19 cellular contexts compared by ENCODE assay signal in the genomic region with DNA sequence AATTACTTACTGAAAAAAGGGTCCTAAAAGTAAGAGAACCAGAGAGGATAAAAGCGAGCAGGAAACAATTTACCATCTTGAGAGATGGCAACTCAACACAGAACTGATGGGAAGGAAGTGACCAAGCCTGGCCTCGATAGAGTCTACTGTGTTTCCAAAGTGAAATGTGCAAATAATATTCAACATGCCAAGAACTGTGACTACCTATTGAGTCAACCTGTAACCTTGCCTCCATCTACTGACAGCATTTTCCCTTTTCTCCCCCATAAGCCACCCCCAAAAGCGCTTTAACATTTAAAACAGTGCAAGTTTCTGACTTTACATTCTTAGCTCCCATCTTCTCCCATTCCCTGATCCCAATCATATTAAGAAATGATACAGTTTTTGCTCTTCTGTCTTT.
"Had no signal": no experiment of that assay in that cellular context is flagged by ENCODE, and none has a peak within 500 bp of the region (broad histone marks: within the 10 kb centered on the region; RNA-seq: fewer than 3 reads in every experiment).

No MANE protein-coding gene starts in this region.

- H3K27ac ChIP-seq: ascending aorta, body of pancreas, cardiac muscle cell had no signal

- H3K9me3 ChIP-seq: ascending aorta, body of pancreas had no signal

- H3K36me3 ChIP-seq: cardiac muscle cell had no signal

- ATAC-seq: activated CD4-positive, CD25-positive, alpha-beta regulatory T cell treated with anti-CD3 and anti-CD28 coated beads, Interleukin-2, amount 50 U/mL, for 24 hours; activated CD8-positive, alpha-beta T cell treated with anti-CD3 and anti-CD28 coated beads, Interleukin-2, amount 10 ng/mL, durations not matched to agents 7 days and 5 days; body of pancreas had no signal

- H3K4me1 ChIP-seq: ascending aorta, body of pancreas had no signal

- H3K4me3 ChIP-seq: ascending aorta, body of pancreas, cardiac muscle cell had no signal

- DNase-seq: activated CD4-positive, alpha-beta T cell treated with anti-CD3 and anti-CD28 coated beads for 4 hours; activated CD8-positive, alpha-beta T cell treated with anti-CD3 and anti-CD28 coated beads, Interleukin-2, amount 10 ng/mL, durations not matched to agents 7 days and 5 days; activated effector memory CD4-positive, alpha-beta T cell treated with Interleukin-2 at 50 U/mL for 16 hours; activated naive CD4-positive, alpha-beta T cell; activated T-cell treated with anti-CD3 and anti-CD28 coated beads, Interleukin-2, amount 50 U/mL, for 24 hours; body of pancreas; Kasumi-1; NCI-H1105 treated with DMSO at 0.1 percent for 48 hours; NCI-H1436 treated with DMSO at 0.1 percent for 48 hours; NCI-H187 treated with DMSO at 0.1 percent for 48 hours; NCI-H2081 treated with DMSO at 0.1 percent for 48 hours; NCI-H446; NCI-H524; SHP77 treated with DMSO at 0.1 percent for 48 hours; T-helper 1 cell; WERI-Rb-1 had no signal

- H3K27me3 ChIP-seq: ascending aorta, body of pancreas, cardiac muscle cell had no signal
